Comparison of ENCODE assay signal across 8 cellular contexts in the genomic region with DNA sequence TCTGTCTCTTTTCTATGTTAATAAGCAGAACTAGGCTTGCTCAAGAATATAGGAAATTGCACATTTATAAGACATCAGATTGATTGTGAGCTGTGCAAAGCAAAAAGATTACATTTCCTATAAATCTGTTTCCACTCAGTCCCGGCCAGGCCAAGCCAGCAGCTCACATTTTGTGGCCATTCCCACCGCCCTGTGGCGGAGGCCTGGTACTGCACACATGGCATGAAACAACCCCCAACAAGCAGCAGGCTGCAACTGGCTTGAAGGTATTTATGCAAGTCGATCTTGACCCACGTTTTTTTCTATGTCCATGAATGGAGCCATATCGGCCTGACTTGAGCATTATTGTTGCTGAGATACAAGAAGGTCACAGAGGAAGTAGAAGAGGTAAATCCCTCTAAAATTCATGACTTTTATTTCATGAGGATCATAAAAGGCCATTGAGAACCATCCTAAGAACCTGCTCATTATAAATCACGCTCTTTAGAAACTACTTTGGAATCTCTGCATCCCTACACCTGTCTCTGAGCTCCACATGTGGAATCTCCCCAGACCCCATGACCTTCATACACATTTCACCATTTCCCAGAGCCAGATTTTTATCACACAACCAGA.
A peak's percentile ranks its signal among the peaks of the same experiment; 100 is the strongest.
DNase-seq lines count a peak whose midpoint lies in the region; ATAC-seq, FAIRE-seq and TF ChIP-seq lines count a peak whose summit lies in the region.

No MANE protein-coding gene starts in this region.

- H3K27ac ChIP-seq in OCI-LY1 (ENCODE audit: low read depth, low read length, poor library complexity, severe bottlenecking) = no peak overlapping the region
- H3K27ac ChIP-seq in K562 (ENCODE audit: extremely low read depth, low read depth, low read length) = no peak overlapping the region
- H3K27ac ChIP-seq in iPS DF 6.9 (ENCODE audit: low read length) = no peak overlapping the region
- no peak overlapping the region for H3K27ac ChIP-seq in smooth muscle cell (ENCODE audit: low read depth)

- H3K4me1 ChIP-seq in OCI-LY1 (ENCODE audit: insufficient read depth, low read length, severe bottlenecking) = no peaks in the 10 kb centered on the region
- H3K4me1 ChIP-seq in K562 (replicated peaks in 1 of 2; ENCODE audit: control insufficient read depth in 2 of 2, insufficient read depth in 2 of 2, low read length in 2 of 2) = no peaks in the 10 kb centered on the region
- 0 out of 2 replicates have a peak, but pooled peaks cover 3% of the 10 kb centered on the region for H3K4me1 ChIP-seq in iPS DF 6.9 (ENCODE audit: control insufficient read depth, insufficient read depth, low read length)
- no peaks in the 10 kb centered on the region for H3K4me1 ChIP-seq in smooth muscle cell (ENCODE audit: low read depth)

- no peak overlapping the region for H3K9ac ChIP-seq in OCI-LY1 (ENCODE audit: low read length)
- no peak overlapping the region for H3K9ac ChIP-seq in K562 (ENCODE audit: insufficient read depth in 1 of 2, low read depth in 2 of 2, low read length in 2 of 2)
- no peak overlapping the region for H3K9ac ChIP-seq in smooth muscle cell (ENCODE audit: low read depth)

- H3K36me3 ChIP-seq in H7 (replicated peaks; ENCODE audit: control insufficient read depth, insufficient read depth, low read length) = no peaks in the 10 kb centered on the region
- H3K36me3 ChIP-seq in OCI-LY1 (ENCODE audit: insufficient read depth, low read length) = no peaks in the 10 kb centered on the region
- no peaks in the 10 kb centered on the region for H3K36me3 ChIP-seq in K562 (ENCODE audit: control insufficient read depth, insufficient read depth, low read length)
- H3K36me3 ChIP-seq in iPS DF 6.9 (ENCODE audit: control insufficient read depth, insufficient read depth, low read length) = no peaks in the 10 kb centered on the region
- H3K36me3 ChIP-seq in smooth muscle cell (ENCODE audit: low read depth) = no peaks in the 10 kb centered on the region

- H3K4me3 ChIP-seq in H7 (ENCODE audit: insufficient read depth, low read depth, low read length) (no peak overlapping the region), OCI-LY1 (ENCODE audit: low read depth, low read length, poor library complexity, severe bottlenecking) (no peak overlapping the region), K562 (no peak overlapping the region), iPS DF 6.9 (ENCODE audit: low read length) (no peak overlapping the region), smooth muscle cell (no peak overlapping the region)

- peak; percentile 87 for ATAC-seq in K562
- no peak for ATAC-seq in HG02571 (IDR thresholded peaks at IDR 0.05; ENCODE audit: unreplicated experiment)
- ATAC-seq in HG03135 (IDR thresholded peaks at IDR 0.05; ENCODE audit: unreplicated experiment) = no peak

- H3F3A ChIP-seq in OCI-LY1 (ENCODE audit: insufficient read depth, low read length) (no peaks in the 10 kb centered on the region), smooth muscle cell (ENCODE audit: low read depth) (no peaks in the 10 kb centered on the region)

- peak; percentile 57 to 78 for TF ChIP-seq RAD21 in K562 (CRISPR knock-in tag; conservative IDR thresholded peaks at IDR 0.05 in 1 of 2, IDR thresholded peaks at IDR 0.05 in 1 of 2)

- 0% methylated on average over 7 of the region's 7 CpGs for WGBS in K562 (ENCODE audit: insufficient coverage, low coverage, missing lambda C conversion rate)
- WGBS in iPS DF 6.9 (ENCODE audit: insufficient coverage, insufficient read length) = no CpG with 5 or more reads among the region's 7 CpGs
- WGBS in smooth muscle cell (ENCODE audit: low lambda C conversion rate) = 15% methylated on average over 7 of the region's 7 CpGs

- H3K9me3 ChIP-seq in OCI-LY1 (ENCODE audit: low read length) (no peaks in the 10 kb centered on the region), K562 (replicated peaks; ENCODE audit: control insufficient read depth, insufficient read depth, low read depth, low read length) (no peaks in the 10 kb centered on the region), iPS DF 6.9 (ENCODE audit: control insufficient read depth, insufficient read depth, low read length) (no peaks in the 10 kb centered on the region), smooth muscle cell (replicated peaks; ENCODE audit: low read depth) (no peaks in the 10 kb centered on the region)

- H4K20me1 ChIP-seq in OCI-LY1 (ENCODE audit: insufficient read depth, low read length) (no peaks in the 10 kb centered on the region), K562 (replicated peaks; ENCODE audit: control insufficient read depth, insufficient read depth, low read length) (no peaks in the 10 kb centered on the region), smooth muscle cell (ENCODE audit: low read depth) (no peaks in the 10 kb centered on the region)

- H3K79me2 ChIP-seq in OCI-LY1 (ENCODE audit: insufficient read depth, low read length) (no peaks in the 10 kb centered on the region), K562 (ENCODE audit: control insufficient read depth, insufficient read depth, low read length) (no peaks in the 10 kb centered on the region), smooth muscle cell (ENCODE audit: low read depth) (no peaks in the 10 kb centered on the region)

- no peak for TF ChIP-seq EP300 in K562 (IDR thresholded peaks at IDR 0.05; ENCODE audit: low read length)

- POLR2A ChIA-PET in K562 (lab: Yijun Ruan, JAX) = no interaction called here

- TF ChIP-seq CTCF in OCI-LY1 (IDR thresholded peaks at IDR 0.05; ENCODE audit: low read length) (peak; percentile 69), K562 (IDR thresholded peaks at IDR 0.05 in 2 of 3, conservative IDR thresholded peaks at IDR 0.05 in 1 of 3; ENCODE audit: insufficient read depth in 2 of 3, low read depth in 1 of 3, low read length in 3 of 3) (peak; percentile 60 to 73 (median 65)), smooth muscle cell (IDR thresholded peaks at IDR 0.05; ENCODE audit: borderline replicate concordance, insufficient read depth, poor library complexity, severe bottlenecking) (peak; percentile 87)

- intact Hi-C loops in K562 (cut with micrococcal nuclease) = loop anchor here (5.0 kb wide), 1 partner anchor 41 kb away; no protein-coding TSS in a partner anchor

- H3K27me3 ChIP-seq in H7 (ENCODE audit: control insufficient read depth, insufficient read depth, low read length) (no peaks in the 10 kb centered on the region), OCI-LY1 (ENCODE audit: insufficient read depth, low read length) (no peaks in the 10 kb centered on the region), K562 (ENCODE audit: control insufficient read depth in 2 of 2, insufficient read depth in 2 of 2, low read length in 2 of 2) (no peaks in the 10 kb centered on the region; a peak in 1 of 5 replicates), iPS DF 6.9 (ENCODE audit: control insufficient read depth, insufficient read depth, low read length) (no peaks in the 10 kb centered on the region; the same call in 1 of the 2 replicates), smooth muscle cell (ENCODE audit: low read depth) (peaks cover 18% of the 10 kb centered on the region)

- BruUV-seq in K562 (replicated peaks; lab: Mats Ljungman, UMichigan) = no TSS peak

- TF ChIP-seq POLR2A in K562 (conservative IDR thresholded peaks at IDR 0.05) = no peak

- DNase-seq in EL = peak; percentile 75
- DNase-seq in H7 = peak; percentile 75
- peak; percentile 32 to 64 (median 42) for DNase-seq in K562 (ENCODE audit: extremely low read depth in 1 of 4, low spot score in 3 of 4)
- peak; percentile 50 for DNase-seq in iPS DF 6.9 (ENCODE audit: low read depth, low spot score)
- peak; percentile 31 for DNase-seq in smooth muscle cell (lab: John Stamatoyannopoulos, UW; ENCODE audit: unreplicated experiment)

- H3K4me2 ChIP-seq in OCI-LY1 (ENCODE audit: low read length) (no peak overlapping the region), K562 (ENCODE audit: insufficient read depth, low read length) (no peak overlapping the region), smooth muscle cell (no peak overlapping the region)

- H2AFZ ChIP-seq in OCI-LY1 (ENCODE audit: low read length) (no peak overlapping the region), K562 (ENCODE audit: low read depth, low read length) (no peak overlapping the region), smooth muscle cell (ENCODE audit: low read depth) (no peak overlapping the region)

- no peaks in the 10 kb centered on the region for H3K9me2 ChIP-seq in OCI-LY1 (ENCODE audit: low read depth, low read length)

- CTCF ChIA-PET in K562 (lab: Yijun Ruan, JAX; ENCODE audit: low intra/inter-chr PET ratio) = no interaction called here

- FAIRE-seq in K562 (lab: Jason Lieb, UNC) = peak; percentile 74

- in situ Hi-C loops in K562 (cut with MboI) = no loop called here

- H3K9me1 ChIP-seq in K562 (ENCODE audit: control insufficient read depth, insufficient read depth, low read length) = no peaks in the 10 kb centered on the region

TF ChIP-seq in K562, 482 proteins besides CTCF, POLR2A, EP300 and RAD21:
- no peak for TF ChIP-seq FOXM1 (IDR thresholded peaks at IDR 0.05; ENCODE audit: low read depth)
- TF ChIP-seq FOXM1 (CRISPR knock-in tag; IDR thresholded peaks at IDR 0.05; ENCODE audit: low read depth) = no peak
- peak; percentile 50; the same call in 1 of the 2 replicates for TF ChIP-seq SMC3 (conservative IDR thresholded peaks at IDR 0.05; ENCODE audit: insufficient read depth, low read depth, low read length)
